27 cellular contexts compared by ENCODE assay signal in genomic region chr4:111540661-111541060, GRCh38.
"Had no signal": no experiment of that assay in that cellular context is flagged by ENCODE, and none has a peak within 500 bp of the region (broad histone marks: within the 10 kb centered on the region; RNA-seq: fewer than 3 reads in every experiment).

No MANE protein-coding gene starts in this region.

- DNase-seq: natural killer cell; occipital lobe; ovary; posterior cingulate gyrus; psoas muscle; right cardiac atrium; right lobe of liver; sigmoid colon; small intestine; spleen; stimulated activated CD4-positive, alpha-beta T cell treated with anti-CD3 and anti-CD28 coated beads, Interleukin-12 subunit alpha, Interleukin-12 subunit beta, amount 100 ng/mL, for 4 hours; stimulated activated CD4-positive, alpha-beta T cell treated with anti-CD3 and anti-CD28 coated beads, Interleukin-1b, Interleukin-23, amount 100 ng/mL, for 48 hours; stimulated activated CD4-positive, alpha-beta T cell treated with anti-CD3 and anti-CD28 coated beads, Interleukin-4, amount 100 ng/mL, for 1 hour; stimulated activated CD4-positive, alpha-beta T cell treated with anti-CD3 and anti-CD28 coated beads, Interleukin-4, amount 100 ng/mL, for 4 hours; stimulated activated CD8-positive, alpha-beta memory T cell treated with anti-CD3 and anti-CD28 coated beads, Interleukin-4, amount 100 ng/mL, for 48 hours; stimulated activated naive CD4-positive, alpha-beta T cell; stimulated activated naive CD8-positive, alpha-beta T cell treated with anti-CD3 and anti-CD28 coated beads, Interleukin-15, amount 100 ng/mL, for 72 hours; stimulated activated naive CD8-positive, alpha-beta T cell treated with anti-CD3 and anti-CD28 coated beads, Interleukin-15, Interleukin-2, amounts not matched to agents 100 U/mL and 50 U/mL, for 24 hours; substantia nigra; testis; tibial artery; transverse colon; upper lobe of right lung; uterus had no signal

- H3K4me3 ChIP-seq: neural progenitor cell, ovary, psoas muscle, right lobe of liver, sigmoid colon, spleen, suprapubic skin, testis, tibial artery, transverse colon, upper lobe of right lung, uterus had no signal

- H3K36me3 ChIP-seq: neural progenitor cell, ovary, right lobe of liver, sigmoid colon, spleen, suprapubic skin, tibial artery, transverse colon, upper lobe of right lung, uterus had no signal

- H3K9ac ChIP-seq: neural progenitor cell, parathyroid adenoma had no signal

- H3K9me3 ChIP-seq: ovary, psoas muscle, right lobe of liver, sigmoid colon, spleen, suprapubic skin, testis, tibial artery, transverse colon, upper lobe of right lung, uterus had no signal

- H3K27ac ChIP-seq: neural progenitor cell, ovary, parathyroid adenoma, psoas muscle, right lobe of liver, sigmoid colon, spleen, suprapubic skin, testis, tibial artery, transverse colon, upper lobe of right lung, uterus had no signal

- H2AFZ ChIP-seq: neural progenitor cell, parathyroid adenoma had no signal

- H3K79me2 ChIP-seq: parathyroid adenoma had no signal

- H3K4me2 ChIP-seq: neural progenitor cell had no signal

- H3K27me3 ChIP-seq: neural progenitor cell, ovary, right lobe of liver, sigmoid colon, spleen, suprapubic skin, testis, tibial artery, transverse colon, upper lobe of right lung, uterus had no signal

- H3K4me1 ChIP-seq: neural progenitor cell, parathyroid adenoma, psoas muscle, right lobe of liver, sigmoid colon, spleen, suprapubic skin, testis, tibial artery, transverse colon, upper lobe of right lung, uterus had no signal
